ENCODE assay signal across 25 cellular contexts in genomic region chr7:151621961-151622360, GRCh38.
"Had no signal": no experiment of that assay in that cellular context is flagged by ENCODE, and none has a peak within 500 bp of the region (broad histone marks: within the 10 kb centered on the region; RNA-seq: fewer than 3 reads in every experiment).

No MANE protein-coding gene starts in this region.

- ATAC-seq: esophagus mucosa; foreskin keratinocyte; gastroesophageal sphincter; heart right ventricle; left colon; left ventricle myocardium superior; lower lobe of right lung; naive thymus-derived CD8-positive, alpha-beta T cell; right cardiac atrium; stimulated activated naive CD8-positive, alpha-beta T cell treated with anti-CD3 and anti-CD28 coated beads, Interleukin-15, amount 100 ng/mL, for 72 hours; upper lobe of right lung had no signal

- H3K27ac ChIP-seq: epithelial cell of prostate, foreskin keratinocyte, gastroesophageal sphincter, heart right ventricle, lower lobe of right lung, prostate gland, sigmoid colon, suprapubic skin, transverse colon, upper lobe of right lung, vagina had no signal

- DNase-seq: effector CD8-positive, alpha-beta T cell; endodermal cell; foreskin keratinocyte; heart right ventricle; hippocampal formation; left colon; left ventricle myocardium superior; lower lobe of right lung; naive thymus-derived CD8-positive, alpha-beta T cell; nephron progenitor cell; nucleus accumbens; right cardiac atrium; sigmoid colon; stimulated activated CD4-positive, alpha-beta T cell treated with anti-CD3 and anti-CD28 coated beads, Interleukin-15, amount 100 ng/mL, for 24 hours; stimulated activated CD4-positive, alpha-beta T cell treated with anti-CD3 and anti-CD28 coated beads, Interleukin-2, amount 100 ng/mL, for 48 hours; stimulated activated naive CD4-positive, alpha-beta T cell; stimulated activated naive CD8-positive, alpha-beta T cell treated with anti-CD3 and anti-CD28 coated beads, Interleukin-15, amount 100 ng/mL, for 72 hours; transverse colon; upper lobe of right lung had no signal

- H3K4me3 ChIP-seq: gastroesophageal sphincter, heart right ventricle, lower lobe of right lung, prostate gland, sigmoid colon, suprapubic skin, transverse colon, upper lobe of right lung, vagina had no signal

- H3K36me3 ChIP-seq: lower lobe of right lung, prostate gland, sigmoid colon, suprapubic skin, transverse colon, vagina had no signal

- H3K4me1 ChIP-seq: lower lobe of right lung, prostate gland, suprapubic skin, upper lobe of right lung had no signal

- H3K9me3 ChIP-seq: gastroesophageal sphincter, heart right ventricle, lower lobe of right lung, prostate gland, sigmoid colon, suprapubic skin, transverse colon, upper lobe of right lung, vagina had no signal

- H3K27me3 ChIP-seq: foreskin keratinocyte, gastroesophageal sphincter, heart right ventricle, sigmoid colon, suprapubic skin, transverse colon, upper lobe of right lung, vagina had no signal
